ENCODE assay signal across 28 cellular contexts in the genomic region with DNA sequence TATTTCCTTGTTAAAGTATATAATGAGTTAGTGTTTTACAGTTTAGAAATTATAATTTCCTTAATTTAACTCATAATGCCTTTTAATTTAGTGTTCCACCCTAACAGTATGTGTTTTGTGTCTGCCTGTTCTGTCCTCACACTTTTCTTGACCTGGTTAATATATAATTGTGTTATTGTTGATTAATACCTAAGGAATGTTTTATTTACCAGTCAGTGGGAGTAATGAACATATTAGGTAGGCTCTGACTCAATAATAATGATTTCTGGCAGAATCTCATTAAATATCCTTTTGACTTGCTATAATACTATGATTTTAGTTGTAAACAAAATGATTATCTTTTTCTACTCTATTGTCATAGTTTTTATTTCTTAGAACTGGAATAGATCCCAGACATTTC. TPM values are rescaled to one million over a fixed set of nuclear protein-coding genes. Genes with fewer than 3 reads are reported as not detected.
DNase-seq lines count a peak whose midpoint lies in the region; ATAC-seq and FAIRE-seq lines count a peak whose summit lies in the region.
"Had no signal": no experiment of that assay in that cellular context is flagged by ENCODE, and none has a peak within 500 bp of the region (broad histone marks: within the 10 kb centered on the region; RNA-seq: fewer than 3 reads in every experiment).

No MANE protein-coding gene starts in this region.

- no peak overlapping the region for H3K4me3 Mint-ChIP-seq in activated T-cell treated with anti-CD3 and anti-CD28 coated beads, Interleukin-2, amount 50 U/mL, for 72 hours
- no peak overlapping the region for H3K4me3 Mint-ChIP-seq in T-helper 17 cell
- H3K4me3 Mint-ChIP-seq in natural killer cell treated with Interleukin-12 subunit alpha and Interleukin-12 subunit beta and Interleukin-15 and Interleukin-18, amount 100 ng/mL, for 72 hours: no peak overlapping the region
- H3K4me3 Mint-ChIP-seq: activated CD4-positive, alpha-beta T cell treated with anti-CD3 and anti-CD28 coated beads, Interleukin-2, amount 10 ng/mL, durations not matched to agents 24 days and 14 days; mesothelial cell of epicardium; nephron; stimulated activated naive CD8-positive, alpha-beta T cell treated with anti-CD3 and anti-CD28 coated beads, Interleukin-15, amount 100 ng/mL, for 72 hours; T-helper 2 cell treated with Interferon-gamma antibody and Interleukin-4, amounts not matched to agents 5 μg/mL and 100 μg/mL, for 36 hours had no signal

- no peak for ATAC-seq in activated T-cell treated with anti-CD3 and anti-CD28 coated beads, Interleukin-2, amount 50 U/mL, for 72 hours (replicated peaks in 1 of 2)
- ATAC-seq in T-helper 17 cell: no peak
- no peak for ATAC-seq in natural killer cell treated with Interleukin-12 subunit alpha and Interleukin-12 subunit beta and Interleukin-15 and Interleukin-18, amount 100 ng/mL, for 72 hours
- ATAC-seq: heart left ventricle; left lobe of liver; right cardiac atrium; SK-N-SH treated with all-trans-retinoic acid at 6 μM for 48 hours; stimulated activated naive CD8-positive, alpha-beta T cell treated with anti-CD3 and anti-CD28 coated beads, Interleukin-15, amount 100 ng/mL, for 72 hours had no signal

- peak overlapping the region; percentile 30 for H3K27ac Mint-ChIP-seq in activated T-cell treated with anti-CD3 and anti-CD28 coated beads, Interleukin-2, amount 50 U/mL, for 72 hours
- H3K27ac Mint-ChIP-seq in T-helper 17 cell: peak overlapping the region; percentile 74
- peak overlapping the region in 1 of 2 donors; percentile 58 for H3K27ac Mint-ChIP-seq in natural killer cell treated with Interleukin-12 subunit alpha and Interleukin-12 subunit beta and Interleukin-15 and Interleukin-18, amount 100 ng/mL, for 72 hours
- H3K27ac Mint-ChIP-seq: activated CD4-positive, alpha-beta T cell treated with anti-CD3 and anti-CD28 coated beads, Interleukin-2, amount 10 ng/mL, durations not matched to agents 24 days and 14 days; mesothelial cell of epicardium; stimulated activated naive CD8-positive, alpha-beta T cell treated with anti-CD3 and anti-CD28 coated beads, Interleukin-15, amount 100 ng/mL, for 72 hours; T-helper 2 cell treated with Interferon-gamma antibody and Interleukin-4, amounts not matched to agents 5 μg/mL and 100 μg/mL, for 36 hours had no signal

- peaks cover 6% of the 10 kb centered on the region for H3K9me3 ChIP-seq in T-helper 17 cell (ENCODE audit: control insufficient read depth, low read length, poor library complexity, severe bottlenecking)

- H3K9me3 Mint-ChIP-seq in activated T-cell treated with anti-CD3 and anti-CD28 coated beads, Interleukin-2, amount 50 U/mL, for 72 hours: peaks cover 7 to 9% of the 10 kb centered on the region in 2 donors
- peaks cover 7% of the 10 kb centered on the region for H3K9me3 Mint-ChIP-seq in natural killer cell treated with Interleukin-12 subunit alpha and Interleukin-12 subunit beta and Interleukin-15 and Interleukin-18, amount 100 ng/mL, for 72 hours

- peak; percentile 72 for FAIRE-seq in islet of Langerhans (lab: Jason Lieb, UNC)
- FAIRE-seq: GM12892, H54 had no signal

- H3K4me1 Mint-ChIP-seq in activated T-cell treated with anti-CD3 and anti-CD28 coated beads, Interleukin-2, amount 50 U/mL, for 72 hours (ENCODE audit: low read depth): peaks cover 51% of the 10 kb centered on the region
- peaks cover 21% of the 10 kb centered on the region for H3K4me1 Mint-ChIP-seq in T-helper 17 cell
- peaks cover 31 to 52% of the 10 kb centered on the region in 2 donors for H3K4me1 Mint-ChIP-seq in natural killer cell treated with Interleukin-12 subunit alpha and Interleukin-12 subunit beta and Interleukin-15 and Interleukin-18, amount 100 ng/mL, for 72 hours (ENCODE audit: low read depth in 2 of 2)

- H3K36me3 Mint-ChIP-seq in activated T-cell treated with anti-CD3 and anti-CD28 coated beads, Interleukin-2, amount 50 U/mL, for 72 hours (ENCODE audit: insufficient read depth in 2 of 2): peaks cover 20 to 46% of the 10 kb centered on the region in 2 donors
- peaks cover 10% of the 10 kb centered on the region for H3K36me3 Mint-ChIP-seq in T-helper 17 cell (ENCODE audit: low read depth)
- H3K36me3 Mint-ChIP-seq in natural killer cell treated with Interleukin-12 subunit alpha and Interleukin-12 subunit beta and Interleukin-15 and Interleukin-18, amount 100 ng/mL, for 72 hours: peaks cover 44% of the 10 kb centered on the region

- no peaks in the 10 kb centered on the region for H3K27me3 Mint-ChIP-seq in activated T-cell treated with anti-CD3 and anti-CD28 coated beads, Interleukin-2, amount 50 U/mL, for 72 hours (ENCODE audit: low read depth)
- H3K27me3 Mint-ChIP-seq in T-helper 17 cell: no peaks in the 10 kb centered on the region
- no peaks in the 10 kb centered on the region for H3K27me3 Mint-ChIP-seq in natural killer cell treated with Interleukin-12 subunit alpha and Interleukin-12 subunit beta and Interleukin-15 and Interleukin-18, amount 100 ng/mL, for 72 hours
- H3K27me3 Mint-ChIP-seq: activated CD4-positive, alpha-beta T cell treated with anti-CD3 and anti-CD28 coated beads, Interleukin-2, amount 10 ng/mL, durations not matched to agents 24 days and 14 days; stimulated activated naive CD8-positive, alpha-beta T cell treated with anti-CD3 and anti-CD28 coated beads, Interleukin-15, amount 100 ng/mL, for 72 hours had no signal

- no peak for DNase-seq in activated T-cell treated with anti-CD3 and anti-CD28 coated beads, Interleukin-2, amount 50 U/mL, for 72 hours
- no peak for DNase-seq in activated T-cell treated with anti-CD3 and anti-CD28 coated beads, Interleukin-2, amount 50 U/mL, for 1 hour
- no peak for DNase-seq in T-helper 17 cell
- no peak for DNase-seq in natural killer cell treated with Interleukin-12 subunit alpha and Interleukin-12 subunit beta and Interleukin-15 and Interleukin-18, amount 100 ng/mL, for 72 hours (ENCODE audit: low spot score)
- DNase-seq in activated effector memory CD4-positive, alpha-beta T cell treated with anti-CD3 and anti-CD28 coated beads, Interleukin-2, amount 50 U/mL, for 16 hours: no peak
- no peak for DNase-seq in superior temporal gyrus (ENCODE audit: extremely low spot score)
- no peak for DNase-seq in NCI-H1105 (lab: John Stamatoyannopoulos, UW)
- DNase-seq: activated CD4-positive, alpha-beta T cell treated with anti-CD3 and anti-CD28 coated beads, Interleukin-2, amount 10 ng/mL, durations not matched to agents 24 days and 14 days; activated naive CD4-positive, alpha-beta T cell treated with anti-CD3 and anti-CD28 coated beads, Interleukin-2, amount 50 U/mL, for 16 hours; activated T-cell treated with anti-CD3 and anti-CD28 coated beads, Interleukin-2, amount 50 U/mL, for 48 hours; COR-L47; DMS79 treated with DMSO at 0.1 percent for 48 hours; dorsolateral prefrontal cortex; heart left ventricle; Karpas-422; NCI-H1048; NCI-H1930; NCI-H69; right cardiac atrium; stimulated activated naive CD8-positive, alpha-beta T cell treated with anti-CD3 and anti-CD28 coated beads, Interleukin-15, amount 100 ng/mL, for 72 hours had no signal

RNA-seq across cellular contexts. Expression of gene RASA2, which starts 51.7 kb away (rescaled TPM):
- 10 to 100 TPM; 34.4 to 37.3 TPM for total RNA-seq in activated T-cell treated with anti-CD3 and anti-CD28 coated beads, Interleukin-2, amount 50 U/mL, for 72 hours
- total RNA-seq in T-helper 17 cell: 10 to 100 TPM; 56.7 to 57.9 TPM
- total RNA-seq in natural killer cell treated with Interleukin-12 subunit alpha and Interleukin-12 subunit beta and Interleukin-15 and Interleukin-18, amount 100 ng/mL, for 72 hours: 10 to 100 TPM; 65.9 to 85.7 TPM
